Comparison of ENCODE assay signal across 8 cellular contexts in the genomic region with DNA sequence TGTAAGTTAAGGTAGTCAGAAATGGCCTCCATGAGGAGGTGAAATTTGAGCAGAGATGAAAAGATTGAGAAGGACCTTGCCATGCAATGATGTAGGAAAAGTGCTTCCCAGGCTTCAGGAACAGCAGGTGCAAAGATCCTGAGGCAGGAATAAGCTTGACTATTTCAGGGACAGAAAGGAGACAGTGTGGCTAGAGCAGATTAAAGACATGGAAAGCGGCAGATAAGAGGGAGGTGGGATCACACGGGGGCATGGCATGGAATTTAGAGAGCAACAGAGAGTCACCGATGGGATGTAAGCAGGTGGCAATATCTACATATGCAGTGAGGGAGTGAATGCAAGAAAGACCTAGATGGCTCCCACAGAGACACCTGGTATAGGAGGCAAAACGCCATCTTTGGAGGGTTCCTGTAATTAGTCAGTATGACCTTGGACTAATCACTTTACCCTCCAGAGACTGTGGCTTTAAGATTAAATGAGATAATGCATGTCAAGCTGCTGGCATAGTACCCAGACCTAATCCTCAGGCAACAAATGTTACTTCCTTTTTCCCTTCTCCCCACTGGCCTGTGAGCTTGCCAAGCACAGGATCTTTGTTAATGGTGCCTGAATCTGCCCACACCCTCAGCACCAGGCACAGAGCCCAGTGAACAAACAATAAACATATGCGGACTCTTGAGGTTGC. TPM values are rescaled to one million over a fixed set of nuclear protein-coding genes. Genes with fewer than 3 reads are reported as not detected.
DNase-seq lines count a peak whose midpoint lies in the region; ATAC-seq and TF ChIP-seq lines count a peak whose summit lies in the region.

No MANE protein-coding gene starts in this region.

- no peak overlapping the region for H3K4me3 Mint-ChIP-seq in activated naive CD8-positive, alpha-beta T cell treated with anti-CD3 and anti-CD28 coated beads, Interleukin-2, amount 50 U/mL, for 24 hours

- DNase-seq in AG09319 (ENCODE audit: extremely low read depth, low read depth) = peak; percentile 93
- DNase-seq in MG63 = peak; percentile 97
- DNase-seq in amniotic epithelial cell (ENCODE audit: low read depth) = peak; percentile 86
- DNase-seq in left lung = no peak
- no peak for DNase-seq in effector memory CD4-positive, alpha-beta T cell
- no peak for DNase-seq in activated naive CD8-positive, alpha-beta T cell treated with anti-CD3 and anti-CD28 coated beads, Interleukin-2, amount 50 U/mL, for 24 hours
- DNase-seq in NCI-H748 treated with DMSO at 0.1 percent for 48 hours (lab: John Stamatoyannopoulos, UW) = no peak
- DNase-seq in kidney tubule cell (ENCODE audit: low spot score) = no peak

- ATAC-seq in left lung = peak; percentile 78
- no peak for ATAC-seq in activated naive CD8-positive, alpha-beta T cell treated with anti-CD3 and anti-CD28 coated beads, Interleukin-2, amount 50 U/mL, for 24 hours

- H3K27me3 Mint-ChIP-seq in activated naive CD8-positive, alpha-beta T cell treated with anti-CD3 and anti-CD28 coated beads, Interleukin-2, amount 50 U/mL, for 24 hours = peaks cover 12% of the 10 kb centered on the region

- H3K27me3 ChIP-seq in MG63 = peaks cover 20% of the 10 kb centered on the region
- no peaks in the 10 kb centered on the region for H3K27me3 ChIP-seq in left lung
- H3K27me3 ChIP-seq in effector memory CD4-positive, alpha-beta T cell (replicated peaks; ENCODE audit: control insufficient read depth, insufficient read depth, low read length, poor library complexity, severe bottlenecking) = no peaks in the 10 kb centered on the region

- intact Hi-C loops in left lung (cut with DNase I) = no loop called here

- no peak for TF ChIP-seq CTCF in AG09319 (IDR thresholded peaks at IDR 0.05; ENCODE audit: low read depth, low read length)
- TF ChIP-seq CTCF in left lung (IDR thresholded peaks at IDR 0.05) = no peak

- H3K9me3 ChIP-seq in MG63 = no peaks in the 10 kb centered on the region; the same call in 1 of the 2 replicates
- H3K9me3 ChIP-seq in left lung = no peaks in the 10 kb centered on the region
- no peaks in the 10 kb centered on the region for H3K9me3 ChIP-seq in effector memory CD4-positive, alpha-beta T cell (ENCODE audit: control insufficient read depth, low read length)

- H3K27ac ChIP-seq in left lung = peak overlapping the region in 1 of 2 donors; percentile 25
- H3K27ac ChIP-seq in effector memory CD4-positive, alpha-beta T cell (ENCODE audit: insufficient read depth, low read length, poor library complexity, severe bottlenecking) = no peak overlapping the region

- no peaks in the 10 kb centered on the region for H3K9me3 Mint-ChIP-seq in activated naive CD8-positive, alpha-beta T cell treated with anti-CD3 and anti-CD28 coated beads, Interleukin-2, amount 50 U/mL, for 24 hours

- peaks cover 5 to 52% of the 10 kb centered on the region in 2 donors for H3K4me1 ChIP-seq in left lung
- no peaks in the 10 kb centered on the region for H3K4me1 ChIP-seq in effector memory CD4-positive, alpha-beta T cell (ENCODE audit: control insufficient read depth, insufficient read depth, low read length, poor library complexity, severe bottlenecking)

- H3K36me3 Mint-ChIP-seq in activated naive CD8-positive, alpha-beta T cell treated with anti-CD3 and anti-CD28 coated beads, Interleukin-2, amount 50 U/mL, for 24 hours (ENCODE audit: low read depth) = no peaks in the 10 kb centered on the region

- no peak overlapping the region for H3K27ac Mint-ChIP-seq in activated naive CD8-positive, alpha-beta T cell treated with anti-CD3 and anti-CD28 coated beads, Interleukin-2, amount 50 U/mL, for 24 hours

- H3K4me3 ChIP-seq in MG63 = no peak overlapping the region
- H3K4me3 ChIP-seq in left lung = no peak overlapping the region
- no peak overlapping the region for H3K4me3 ChIP-seq in effector memory CD4-positive, alpha-beta T cell (ENCODE audit: insufficient read depth, low read depth, low read length, poor library complexity, severe bottlenecking)

- H3K36me3 ChIP-seq in MG63 (no peaks in the 10 kb centered on the region), left lung (no peaks in the 10 kb centered on the region)
- H3K36me3 ChIP-seq in effector memory CD4-positive, alpha-beta T cell (ENCODE audit: control insufficient read depth, insufficient read depth, low read length) = no peaks in the 10 kb centered on the region

- no peaks in the 10 kb centered on the region for H3K4me1 Mint-ChIP-seq in activated naive CD8-positive, alpha-beta T cell treated with anti-CD3 and anti-CD28 coated beads, Interleukin-2, amount 50 U/mL, for 24 hours

RNA-seq across cellular contexts. Expression of gene ACER3, which starts 24.6 kb away (rescaled TPM):
- total RNA-seq in MG63 (2014; rRNA removed; shearing (Covaris generic); ENCODE audit: low replicate concordance) = 15.8 and 56.2 TPM in 2 replicates
- total RNA-seq in left lung = 10 to 100 TPM; 27.5 to 46.5 TPM

RNA-seq across cellular contexts. Expression of gene TSKU, which starts 52.9 kb away (rescaled TPM):
- total RNA-seq in MG63 (2014; rRNA removed; shearing (Covaris generic); ENCODE audit: low replicate concordance) = 4.8 and 8.2 TPM in 2 replicates
- 10 to 100 TPM; 12.7 to 15.4 TPM for total RNA-seq in left lung

Comparison
In these comparisons a context has a peak if more than half of its experiments do, and no peak if none do; other contexts are left out.
1. DNase-seq: peak in AG09319 (single experiment), MG63 (single experiment) and amniotic epithelial cell (single experiment); none in left lung (0 of 2), effector memory CD4-positive, alpha-beta T cell (0 of 3), activated naive CD8-positive, alpha-beta T cell treated with anti-CD3 and anti-CD28 coated beads, Interleukin-2, amount 50 U/mL, for 24 hours (single experiment), NCI-H748 treated with DMSO at 0.1 percent for 48 hours (single experiment) and kidney tubule cell (single experiment).